In the genomic region with DNA sequence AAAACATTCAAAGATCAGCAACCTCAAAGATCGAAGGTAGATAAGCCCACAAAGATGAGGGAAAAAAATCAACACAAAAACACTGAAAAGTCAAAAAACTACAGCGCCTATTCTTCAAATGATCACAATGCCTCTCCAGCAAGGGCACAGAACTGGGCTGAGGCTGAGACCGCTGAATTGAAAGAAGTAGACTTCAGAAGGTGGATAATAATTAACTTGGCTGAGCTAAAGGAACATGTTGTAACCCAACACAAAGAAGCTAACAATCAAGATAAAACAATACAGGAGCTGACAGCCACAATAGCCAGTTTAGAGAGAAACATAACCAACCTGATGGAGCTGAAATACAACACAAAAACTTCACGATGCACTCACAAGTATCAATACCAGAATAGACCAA, we compare ENCODE assay signal across 18 cellular contexts.
A peak's percentile ranks its signal among the peaks of the same experiment; 100 is the strongest.
DNase-seq lines count a peak whose midpoint lies in the region; ATAC-seq, FAIRE-seq and TF ChIP-seq lines count a peak whose summit lies in the region.
"Had no signal": no experiment of that assay in that cellular context is flagged by ENCODE, and none has a peak within 500 bp of the region (broad histone marks: within the 10 kb centered on the region; RNA-seq: fewer than 3 reads in every experiment).

No MANE protein-coding gene starts in this region.

- H3K36me3 ChIP-seq in kidney (ENCODE audit: control insufficient read depth in 1 of 2, insufficient read depth in 2 of 2, low read length in 2 of 2) = no peaks in the 10 kb centered on the region
- H3K36me3 ChIP-seq: SJSA1 had no signal

- H3K9me3 ChIP-seq in kidney (ENCODE audit: control insufficient read depth in 1 of 2, low read length in 2 of 2) = no peaks in the 10 kb centered on the region
- H3K9me3 ChIP-seq: SJSA1 had no signal

- DNase-seq in RCC 7860 (ENCODE audit: low spot score) (peak; percentile 6), kidney (no peak), mucosa of gallbladder (ENCODE audit: low spot score) (peak; percentile 11), NCI-H2107 treated with DMSO at 0.1 percent for 48 hours (lab: John Stamatoyannopoulos, UW; ENCODE audit: unreplicated experiment) (no peak), Right ventricle myocardium inferior (ENCODE audit: missing footprints) (no peak), NCI-H1105 treated with DMSO at 0.1 percent for 48 hours (lab: John Stamatoyannopoulos, UW) (no peak), NOMO-1 treated with dmso at 0.1 percent for 144 hours (lab: John Stamatoyannopoulos, UW; ENCODE audit: unreplicated experiment) (no peak)
- DNase-seq: CD4-positive, CD25-positive, alpha-beta regulatory T cell; DMS79 treated with DMSO at 0.1 percent for 48 hours; NCI-H1417; NCI-H1930; NCI-H2171; NCI-H446; NCI-H69; RPMI8226 had no signal

- H3K4me3 ChIP-seq in kidney (ENCODE audit: low read length in 2 of 2) = peak overlapping the region in 1 of 2 donors; percentile 60
- H3K4me3 ChIP-seq: K562, SJSA1 had no signal

- peaks cover 0 to 14% of the 10 kb centered on the region in 2 donors for H3K4me1 ChIP-seq in kidney (ENCODE audit: control insufficient read depth in 1 of 2, insufficient read depth in 1 of 2, low read depth in 1 of 2, low read length in 2 of 2)
- H3K4me1 ChIP-seq: SJSA1 had no signal

- H3K27ac ChIP-seq in kidney (ENCODE audit: low read depth in 2 of 2, low read length in 2 of 2) = peak overlapping the region in 1 of 2 donors; percentile 48
- H3K27ac ChIP-seq: SJSA1 had no signal

- ATAC-seq in Right ventricle myocardium inferior = no peak
- ATAC-seq: HCT116, K562 had no signal

- intact Hi-C loops in kidney (cut with DNase I) (no loop called here), Right ventricle myocardium inferior (cut with DNase I) (no loop called here)

- TF ChIP-seq CTCF in kidney (IDR thresholded peaks at IDR 0.05; ENCODE audit: borderline replicate concordance, extremely low read depth, insufficient read depth) = no peak

- H3K9ac ChIP-seq in kidney (ENCODE audit: low read length in 2 of 2) = peak overlapping the region in 1 of 2 donors; percentile 22

- FAIRE-seq in RCC 7860 (lab: Jason Lieb, UNC) (no peak), kidney (lab: Jason Lieb, UNC) (peak; percentile 53)
- FAIRE-seq: K562 had no signal

Comparison
In these comparisons a context has a peak if more than half of its experiments do, and no peak if none do; other contexts are left out.
1. DNase-seq: peak in RCC 7860 (single experiment) and mucosa of gallbladder (single experiment); none in kidney (single experiment), NCI-H2107 treated with DMSO at 0.1 percent for 48 hours (single experiment), Right ventricle myocardium inferior (single experiment), NCI-H1105 treated with DMSO at 0.1 percent for 48 hours (single experiment) and NOMO-1 treated with dmso at 0.1 percent for 144 hours (single experiment).